8 cellular contexts compared by ENCODE assay signal in genomic region chr1:232806071-232806510, GRCh38. TPM values are rescaled to one million over a fixed set of nuclear protein-coding genes. Genes with fewer than 3 reads are reported as not detected.
DNase-seq lines count a peak whose midpoint lies in the region; ATAC-seq and TF ChIP-seq lines count a peak whose summit lies in the region.

No MANE protein-coding gene starts in this region.

- ATAC-seq in GM21737 (IDR thresholded peaks at IDR 0.05; ENCODE audit: unreplicated experiment) = no peak

- CTCF ChIA-PET in activated naive CD4-positive, alpha-beta T cell treated with anti-CD3 and anti-CD28 coated beads, Interleukin-2, amount 10 ng/mL, durations not matched to agents 7 days and 5 days (lab: Charles Lee) = interaction anchor here (1.4 kb wide), 1 partner anchor 12 kb away, joined by 3 read pairs; no protein-coding TSS in a partner anchor
- CTCF ChIA-PET in HEK293T (lab: Yijun Ruan, JAX) = no interaction called here

- H3K27ac ChIP-seq in transverse colon = peak overlapping the region; percentile 76 to 79 (median 78)

- H3K4me1 Mint-ChIP-seq in activated naive CD4-positive, alpha-beta T cell treated with anti-CD3 and anti-CD28 coated beads, Interleukin-2, amount 10 ng/mL, durations not matched to agents 7 days and 5 days = peaks cover 22% of the 10 kb centered on the region

- H3K27ac Mint-ChIP-seq in activated naive CD4-positive, alpha-beta T cell treated with anti-CD3 and anti-CD28 coated beads, Interleukin-2, amount 10 ng/mL, durations not matched to agents 7 days and 5 days = no peak overlapping the region

- no peak for TF ChIP-seq EP300 in transverse colon (IDR thresholded peaks at IDR 0.05; ENCODE audit: low read depth)

- peaks cover 14% of the 10 kb centered on the region for H3K36me3 Mint-ChIP-seq in activated naive CD4-positive, alpha-beta T cell treated with anti-CD3 and anti-CD28 coated beads, Interleukin-2, amount 10 ng/mL, durations not matched to agents 7 days and 5 days

- in situ Hi-C loops in transverse colon (cut with MboI; ENCODE audit: low pct_ligation_motif_present in 1 of 4, low pct_unique_long_range_greater_than_20kb in 1 of 4, low sequenced_read_pairs in 3 of 4) = no loop called here

- intact Hi-C loops in lower leg skin (cut with DNase I; ENCODE audit: low total_unique reads) = no loop called here
- intact Hi-C loops in transverse colon (cut with DNase I; ENCODE audit: low total_unique reads) = no loop called here

- POLR2A ChIA-PET in HEK293T (lab: Yijun Ruan, JAX) = no interaction called here

- H3K4me3 ChIP-seq in lower leg skin (ENCODE audit: low read depth, poor library complexity, severe bottlenecking) (peak overlapping the region; percentile 62), transverse colon (peak overlapping the region in 3 of 4 donors; percentile 46 to 76 (median 64))

- H3K36me3 ChIP-seq in transverse colon = no peaks in the 10 kb centered on the region

- H3K27me3 Mint-ChIP-seq in activated naive CD4-positive, alpha-beta T cell treated with anti-CD3 and anti-CD28 coated beads, Interleukin-2, amount 10 ng/mL, durations not matched to agents 7 days and 5 days = peaks cover 20% of the 10 kb centered on the region

- TF ChIP-seq CTCF in lower leg skin (IDR thresholded peaks at IDR 0.05) (no peak), transverse colon (IDR thresholded peaks at IDR 0.05) (no peak)

- H3K9me3 Mint-ChIP-seq in activated naive CD4-positive, alpha-beta T cell treated with anti-CD3 and anti-CD28 coated beads, Interleukin-2, amount 10 ng/mL, durations not matched to agents 7 days and 5 days = peaks cover 14% of the 10 kb centered on the region

- DNase-seq in activated naive CD4-positive, alpha-beta T cell treated with anti-CD3 and anti-CD28 coated beads, Interleukin-2, amount 10 ng/mL, durations not matched to agents 7 days and 5 days = no peak
- DNase-seq in activated naive CD4-positive, alpha-beta T cell (lab: John Stamatoyannopoulos, UW) = no peak
- DNase-seq in astrocyte of the hippocampus (ENCODE audit: low read depth, low spot score) (peak; percentile 2), lower leg skin (ENCODE audit: low spot score in 2 of 2) (no peak), transverse colon (no peak), DMS53 treated with DMSO at 0.1 percent for 48 hours (lab: John Stamatoyannopoulos, UW; ENCODE audit: unreplicated experiment) (no peak), HEK293T (ENCODE audit: extremely low spot score) (no peak)

- no peaks in the 10 kb centered on the region for H3K27me3 ChIP-seq in transverse colon

- H3K9me3 ChIP-seq in transverse colon = no peaks in the 10 kb centered on the region

- 71 to 77% methylated on average over 4 of the region's 4 CpGs for WGBS in lower leg skin, 2 donors
- 71 to 74% methylated on average over 3 to 4 of the region's 4 CpGs for WGBS in transverse colon (ENCODE audit: low coverage in 1 of 2), 2 donors

- peak overlapping the region; percentile 82 for H3K4me3 Mint-ChIP-seq in activated naive CD4-positive, alpha-beta T cell treated with anti-CD3 and anti-CD28 coated beads, Interleukin-2, amount 10 ng/mL, durations not matched to agents 7 days and 5 days

- peaks cover 2 to 13% (median 6%) of the 10 kb centered on the region in 4 donors for H3K4me1 ChIP-seq in transverse colon

- TF ChIP-seq POLR2A in lower leg skin (IDR thresholded peaks at IDR 0.05) (no peak), transverse colon (IDR thresholded peaks at IDR 0.05) (no peak)

TF ChIP-seq in HEK293T, 16 proteins besides CTCF, POLR2A, EP300 and RAD21:
- TF ChIP-seq ZNF384 (IDR thresholded peaks at IDR 0.05) = no peak
- TF ChIP-seq TARDBP (IDR thresholded peaks at IDR 0.05) = no peak
- TF ChIP-seq NFRKB (IDR thresholded peaks at IDR 0.05) = no peak
- TF ChIP-seq SP1 (IDR thresholded peaks at IDR 0.05) = no peak
- TF ChIP-seq HDGF (IDR thresholded peaks at IDR 0.05; ENCODE audit: borderline replicate concordance) = no peak
- TF ChIP-seq ELF4 (IDR thresholded peaks at IDR 0.05) = no peak
- TF ChIP-seq FOXK2 (IDR thresholded peaks at IDR 0.05) = no peak
- no peak for TF ChIP-seq BHLHE40 (IDR thresholded peaks at IDR 0.05; ENCODE audit: borderline replicate concordance)
- TF ChIP-seq ARNT (IDR thresholded peaks at IDR 0.05) = no peak
- TF ChIP-seq PKNOX1 (IDR thresholded peaks at IDR 0.05) = no peak
- no peak for TF ChIP-seq FOXA1 (IDR thresholded peaks at IDR 0.05)
- no peak for TF ChIP-seq L3MBTL2 (conservative IDR thresholded peaks at IDR 0.05)
- no peak for TF ChIP-seq SUZ12 (IDR thresholded peaks at IDR 0.05)
- TF ChIP-seq CTBP1 (IDR thresholded peaks at IDR 0.05; ENCODE audit: borderline replicate concordance) = no peak
- TF ChIP-seq FOXM1 (IDR thresholded peaks at IDR 0.05; ENCODE audit: borderline replicate concordance) = no peak

RNA-seq across cellular contexts. Expression of gene MAP10, which starts 0.9 kb away (rescaled TPM):
- total RNA-seq in lower leg skin = 1 to 10 TPM in 2 of 4 donors, under 1 TPM in 2; 0.04 to 1.6 (median 0.91) TPM
- 1 to 10 TPM in 2 of 4 donors, not detected in 2; 1.7 to 2.3 TPM for total RNA-seq in transverse colon
